8 cellular contexts compared by ENCODE assay signal in the genomic region with DNA sequence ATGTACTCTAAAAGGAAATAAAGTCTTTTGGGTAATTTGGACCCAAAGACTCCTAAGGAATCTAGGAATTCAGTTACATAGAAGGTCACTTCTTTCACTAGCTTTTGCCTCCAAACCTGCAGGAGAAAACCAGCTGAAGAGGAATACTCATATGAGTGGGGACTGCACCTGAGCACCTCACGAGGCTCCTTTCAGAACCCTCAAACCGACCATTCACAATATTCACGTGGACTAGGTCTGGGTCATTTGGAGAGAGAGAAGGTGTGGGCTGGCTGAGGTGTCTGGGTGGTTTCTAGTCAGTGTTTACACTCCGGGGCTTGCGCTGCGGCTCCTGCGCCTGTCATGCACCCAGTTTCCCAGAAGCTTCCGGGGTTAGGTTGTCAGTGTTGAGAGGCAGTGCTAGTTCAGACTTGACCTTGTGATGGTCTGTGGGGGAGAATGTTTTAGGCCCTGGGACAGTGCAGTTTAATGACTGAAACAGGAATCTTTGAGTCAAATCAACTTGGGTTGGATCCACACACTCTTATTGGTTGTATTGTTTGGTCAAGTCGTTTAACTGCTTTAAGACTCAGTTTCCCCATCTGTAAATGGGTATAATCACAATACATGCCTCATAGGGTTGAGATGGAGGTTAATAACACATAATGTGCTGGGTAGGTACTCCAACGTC.
DNase-seq lines count a peak whose midpoint lies in the region; ATAC-seq and TF ChIP-seq lines count a peak whose summit lies in the region.

No MANE protein-coding gene starts in this region.

- H4K12ac ChIP-seq in trophoblast cell (ENCODE audit: low read depth, low read length) = no peak overlapping the region

- H3K9ac ChIP-seq in trophoblast cell (ENCODE audit: low read length) (no peak overlapping the region), GM23248 (no peak overlapping the region)

- no peaks in the 10 kb centered on the region for H3K79me1 ChIP-seq in trophoblast cell (ENCODE audit: low read length)

- H3K27ac ChIP-seq in trophoblast cell (ENCODE audit: low read depth, low read length) (no peak overlapping the region), testis (no peak overlapping the region), GM23248 (no peak overlapping the region)

- H2BK12ac ChIP-seq in trophoblast cell (ENCODE audit: low read length) = no peak overlapping the region

- no peak overlapping the region for H4K8ac ChIP-seq in trophoblast cell (ENCODE audit: low read depth, low read length)

- H2BK5ac ChIP-seq in trophoblast cell (ENCODE audit: low read depth, low read length, poor library complexity) = no peak overlapping the region

- H3K18ac ChIP-seq in trophoblast cell (ENCODE audit: low read length) = no peak overlapping the region

- H3K4me1 Mint-ChIP-seq in activated T-helper 2 cell treated with anti-CD3 and anti-CD28 coated beads, Interferon-gamma antibody, Interleukin-2, Interleukin-4, amounts not matched to agents 10 μg/mL and 5 μg/mL and 100 μg/mL, durations not matched to agents 14 hours and 24 hours and 36 hours (ENCODE audit: low read depth) = peaks cover 79% of the 10 kb centered on the region

- H3K4me1 ChIP-seq in trophoblast cell (ENCODE audit: control insufficient read depth in 1 of 2, insufficient read depth in 2 of 2, low read length in 2 of 2) (peaks cover 11 to 26% of the 10 kb centered on the region in 2 experiments), testis (peaks cover 24% of the 10 kb centered on the region), GM23248 (ENCODE audit: insufficient read depth) (peaks cover 9% of the 10 kb centered on the region; the same call in 1 of the 2 replicates)

- no peak overlapping the region for H2BK120ac ChIP-seq in trophoblast cell (ENCODE audit: insufficient read depth, low read length, poor library complexity)

- H3F3A ChIP-seq in GM23248 (ENCODE audit: insufficient read depth) = no peaks in the 10 kb centered on the region

- H3K4me3 ChIP-seq in trophoblast cell (ENCODE audit: low read depth, low read length) = no peak overlapping the region
- no peak overlapping the region for H3K4me3 ChIP-seq in testis
- no peak overlapping the region for H3K4me3 ChIP-seq in GM23248

- no peak overlapping the region for H3K23ac ChIP-seq in trophoblast cell (ENCODE audit: low read length)

- in situ Hi-C loops in GM23248 (cut with MboI) = no loop called here

- peak overlapping the region; percentile 90 for H3K27ac Mint-ChIP-seq in activated T-helper 2 cell treated with anti-CD3 and anti-CD28 coated beads, Interferon-gamma antibody, Interleukin-2, Interleukin-4, amounts not matched to agents 10 μg/mL and 5 μg/mL and 100 μg/mL, durations not matched to agents 14 hours and 24 hours and 36 hours

- intact Hi-C loops in activated T-helper 2 cell treated with anti-CD3 and anti-CD28 coated beads, Interferon-gamma antibody, Interleukin-2, Interleukin-4, amounts not matched to agents 10 μg/mL and 5 μg/mL and 100 μg/mL, durations not matched to agents 14 hours and 24 hours and 36 hours (cut with micrococcal nuclease) = loop anchor here (1.0 kb wide), 2 partner anchors 9 to 18 kb away; no protein-coding TSS in a partner anchor
- intact Hi-C loops in testis (cut with DNase I; ENCODE audit: low total_unique reads) = no loop called here

- H3K27me3 Mint-ChIP-seq in activated T-helper 2 cell treated with anti-CD3 and anti-CD28 coated beads, Interferon-gamma antibody, Interleukin-2, Interleukin-4, amounts not matched to agents 10 μg/mL and 5 μg/mL and 100 μg/mL, durations not matched to agents 14 hours and 24 hours and 36 hours (ENCODE audit: low read depth) = no peaks in the 10 kb centered on the region

- peak; percentile 73 for ATAC-seq in HG03457 (IDR thresholded peaks at IDR 0.05; ENCODE audit: unreplicated experiment)

- H2AK5ac ChIP-seq in trophoblast cell (ENCODE audit: low read length) = no peak overlapping the region

- no peaks in the 10 kb centered on the region for H3K9me2 ChIP-seq in GM23248 (ENCODE audit: insufficient read depth)

- no peaks in the 10 kb centered on the region for H3K27me3 ChIP-seq in trophoblast cell (ENCODE audit: insufficient read depth, low read length)
- no peaks in the 10 kb centered on the region for H3K27me3 ChIP-seq in testis
- H3K27me3 ChIP-seq in GM23248 (replicated peaks; ENCODE audit: insufficient read depth) = no peaks in the 10 kb centered on the region

- H3K9me3 Mint-ChIP-seq in activated T-helper 2 cell treated with anti-CD3 and anti-CD28 coated beads, Interferon-gamma antibody, Interleukin-2, Interleukin-4, amounts not matched to agents 10 μg/mL and 5 μg/mL and 100 μg/mL, durations not matched to agents 14 hours and 24 hours and 36 hours = no peaks in the 10 kb centered on the region

- H2AFZ ChIP-seq in trophoblast cell (ENCODE audit: insufficient read depth, low read length, poor library complexity) (no peak overlapping the region), GM23248 (no peak overlapping the region)

- peak overlapping the region; percentile 53 for H3K4ac ChIP-seq in trophoblast cell (ENCODE audit: low read depth, low read length)

- peak overlapping the region; percentile 61 for H3K4me3 Mint-ChIP-seq in activated T-helper 2 cell treated with anti-CD3 and anti-CD28 coated beads, Interferon-gamma antibody, Interleukin-2, Interleukin-4, amounts not matched to agents 10 μg/mL and 5 μg/mL and 100 μg/mL, durations not matched to agents 14 hours and 24 hours and 36 hours (ENCODE audit: low read depth)

- DNase-seq in activated naive CD4-positive, alpha-beta T cell treated with Interleukin-2 at 50 U/mL for 16 hours = peak; percentile 82
- no peak for DNase-seq in activated naive CD4-positive, alpha-beta T cell (lab: John Stamatoyannopoulos, UW)
- DNase-seq in activated T-helper 2 cell treated with anti-CD3 and anti-CD28 coated beads, Interferon-gamma antibody, Interleukin-2, Interleukin-4, amounts not matched to agents 10 μg/mL and 5 μg/mL and 100 μg/mL, durations not matched to agents 14 hours and 24 hours and 36 hours (ENCODE audit: low spot score) = peak; percentile 41
- no peak for DNase-seq in trophoblast cell
- DNase-seq in testis = no peak
- DNase-seq in GM23248 = no peak
- no peak for DNase-seq in putamen (ENCODE audit: low spot score)

- no CpG with 5 or more reads among the region's 10 CpGs for WGBS in trophoblast cell (ENCODE audit: extremely low coverage, insufficient coverage, insufficient read length)
- 75 to 81% methylated on average over 10 of the region's 10 CpGs for WGBS in testis, 2 donors
- WGBS in GM23248 (ENCODE audit: low coverage in 1 of 2, low lambda C conversion rate in 2 of 2, missing lambda C conversion rate in 2 of 2), 2 experiments = 86 to 89% methylated on average over 10 of the region's 10 CpGs

- TF ChIP-seq POLR2A in testis (IDR thresholded peaks at IDR 0.05) = no peak

- H3K79me2 ChIP-seq in trophoblast cell (ENCODE audit: control insufficient read depth, insufficient read depth, low read length, poor library complexity) (peaks cover 2% of the 10 kb centered on the region), GM23248 (ENCODE audit: insufficient read depth) (peaks cover 98% of the 10 kb centered on the region)

- H4K20me1 ChIP-seq in GM23248 (ENCODE audit: insufficient read depth) = no peaks in the 10 kb centered on the region

- no peak overlapping the region for H4K91ac ChIP-seq in trophoblast cell (ENCODE audit: low read depth, low read length)

- H3K36me3 Mint-ChIP-seq in activated T-helper 2 cell treated with anti-CD3 and anti-CD28 coated beads, Interferon-gamma antibody, Interleukin-2, Interleukin-4, amounts not matched to agents 10 μg/mL and 5 μg/mL and 100 μg/mL, durations not matched to agents 14 hours and 24 hours and 36 hours (ENCODE audit: low read depth) = peaks cover 12% of the 10 kb centered on the region

- H3K9me3 ChIP-seq in trophoblast cell (ENCODE audit: insufficient read depth, low read depth, low read length) = peaks cover 6% of the 10 kb centered on the region
- H3K9me3 ChIP-seq in testis = no peaks in the 10 kb centered on the region
- no peaks in the 10 kb centered on the region for H3K9me3 ChIP-seq in GM23248 (ENCODE audit: low read depth)

- H3K36me3 ChIP-seq in trophoblast cell (ENCODE audit: control insufficient read depth in 1 of 2, insufficient read depth in 2 of 2, low read length in 2 of 2) (no peaks in the 10 kb centered on the region), testis (ENCODE audit: low read depth, missing control alignments) (no peaks in the 10 kb centered on the region), GM23248 (ENCODE audit: low read depth) (no peaks in the 10 kb centered on the region)

- no peak for TF ChIP-seq CTCF in testis (IDR thresholded peaks at IDR 0.05)

- H3K4me2 ChIP-seq in trophoblast cell (ENCODE audit: low read length) (no peak overlapping the region), GM23248 (ENCODE audit: unreplicated experiment) (no peak overlapping the region)

- no peak overlapping the region for H3K14ac ChIP-seq in trophoblast cell (ENCODE audit: low read length)

Comparison
In these comparisons a context has a peak if more than half of its experiments do, and no peak if none do; other contexts are left out.
1. DNase-seq: peak in activated naive CD4-positive, alpha-beta T cell treated with Interleukin-2 at 50 U/mL for 16 hours (single experiment) and activated T-helper 2 cell treated with anti-CD3 and anti-CD28 coated beads, Interferon-gamma antibody, Interleukin-2, Interleukin-4, amounts not matched to agents 10 μg/mL and 5 μg/mL and 100 μg/mL, durations not matched to agents 14 hours and 24 hours and 36 hours (single experiment); none in activated naive CD4-positive, alpha-beta T cell (0 of 4), trophoblast cell (0 of 2), testis (single experiment), GM23248 (single experiment) and putamen (single experiment).